In the genomic region with DNA sequence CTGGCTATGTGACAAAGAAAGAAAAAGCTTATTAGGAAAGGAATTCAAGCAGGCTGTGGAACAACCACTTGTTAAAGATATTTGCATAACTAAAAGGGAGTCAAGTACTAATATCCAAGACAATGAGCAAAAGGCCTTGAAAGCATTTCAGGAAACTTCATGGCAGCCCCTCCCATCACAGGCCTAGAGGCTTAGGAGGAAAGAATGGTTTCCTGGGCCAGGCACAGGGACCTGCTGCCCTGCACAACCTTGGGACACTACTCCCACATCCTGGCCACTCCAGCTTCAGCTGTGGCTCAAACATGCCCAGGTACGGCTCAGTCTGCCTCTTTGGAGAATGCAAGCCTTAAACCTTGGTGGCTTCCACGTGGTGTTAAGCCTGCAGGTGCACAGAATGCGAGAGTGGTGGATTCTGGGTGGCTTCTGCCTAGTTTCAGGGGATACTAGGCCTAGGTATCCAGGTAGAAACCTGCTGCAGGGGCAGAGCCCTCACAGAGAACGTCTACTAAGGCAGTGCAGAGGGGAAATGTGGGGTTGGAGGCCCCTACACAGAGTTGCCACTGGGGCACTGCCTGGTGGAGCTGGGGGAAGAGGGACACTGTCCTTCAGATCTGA, we compare ENCODE assay signal across 1 cellular context.
TF ChIP-seq lines count a peak whose summit lies in the region.

No MANE protein-coding gene starts in this region.

TF ChIP-seq in HepG2, 621 proteins besides CTCF, POLR2A, EP300 and RAD21 (continued from another document):
- TF ChIP-seq, protein P1, sequence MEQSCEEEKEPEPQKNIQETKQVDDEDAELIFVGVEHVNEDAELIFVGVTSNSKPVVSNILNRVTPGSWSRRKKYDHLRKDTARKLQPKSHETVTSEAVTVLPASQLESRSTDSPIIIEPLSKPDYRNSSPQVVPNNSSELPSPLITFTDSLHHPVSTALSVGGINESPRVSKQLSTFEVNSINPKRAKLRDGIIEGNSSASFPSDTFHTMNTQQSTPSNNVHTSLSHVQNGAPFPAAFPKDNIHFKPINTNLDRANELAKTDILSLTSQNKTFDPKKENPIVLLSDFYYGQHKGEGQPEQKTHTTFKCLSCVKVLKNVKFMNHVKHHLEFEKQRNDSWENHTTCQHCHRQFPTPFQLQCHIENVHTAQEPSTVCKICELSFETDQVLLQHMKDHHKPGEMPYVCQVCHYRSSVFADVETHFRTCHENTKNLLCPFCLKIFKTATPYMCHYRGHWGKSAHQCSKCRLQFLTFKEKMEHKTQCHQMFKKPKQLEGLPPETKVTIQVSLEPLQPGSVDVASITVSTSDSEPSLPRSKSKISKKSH (CRISPR knock-in tag; IDR thresholded peaks at IDR 0.05; ENCODE audit: borderline replicate concordance): peak; percentile 81; the same call in 1 of the 2 replicates
- TF ChIP-seq WIZ (CRISPR knock-in tag; IDR thresholded peaks at IDR 0.05): no peak
